In the genomic region with DNA sequence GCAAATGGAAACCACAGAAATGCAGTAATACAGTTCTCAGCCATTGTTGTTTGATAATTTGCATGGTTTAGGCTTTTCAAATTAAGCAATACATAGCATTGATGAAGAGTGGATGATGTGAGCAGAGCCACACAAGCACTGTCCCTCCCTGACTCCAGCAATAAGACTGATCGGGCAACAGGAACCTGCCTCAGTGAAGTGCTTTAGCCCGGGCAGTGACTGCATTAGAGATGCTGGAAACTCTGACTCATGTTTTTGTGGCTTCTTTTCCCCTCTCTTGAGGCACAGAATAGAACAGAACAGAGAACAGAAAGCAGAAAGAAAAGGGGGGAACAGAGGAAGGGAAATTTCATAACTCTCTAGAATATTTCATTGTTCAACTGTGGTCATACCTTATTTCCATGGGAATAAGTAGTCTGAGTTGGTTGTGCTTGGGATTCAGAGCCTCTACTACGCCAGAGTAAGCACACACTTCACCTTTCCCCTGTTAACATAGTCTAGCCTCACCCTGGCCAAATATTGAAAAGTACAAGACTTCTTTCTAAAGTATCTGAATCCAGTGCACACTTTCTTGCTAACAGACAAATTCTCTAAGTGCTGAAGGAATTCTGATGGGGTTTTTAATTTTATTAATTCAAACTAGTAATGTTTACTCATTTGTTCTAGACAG, we compare ENCODE assay signal across 8 cellular contexts.
DNase-seq lines count a peak whose midpoint lies in the region; ATAC-seq, FAIRE-seq and TF ChIP-seq lines count a peak whose summit lies in the region.

No MANE protein-coding gene starts in this region.

- CTCF ChIA-PET in HepG2 (lab: Yijun Ruan, JAX; ENCODE audit: low intra/inter-chr PET ratio, low total read pairs) = no interaction called here

- no peak overlapping the region for H3K4me2 ChIP-seq in HepG2 (ENCODE audit: low read depth, low read length)

- TF ChIP-seq POLR2A in HepG2 (IDR thresholded peaks at IDR 0.05; ENCODE audit: insufficient read depth in 1 of 2, low read depth in 2 of 2, low read length in 2 of 2) (no peak), NB4 (IDR thresholded peaks at IDR 0.05; ENCODE audit: extremely low read depth, insufficient read length) (no peak)

- ATAC-seq in HepG2 (no peak), HG02623 (IDR thresholded peaks at IDR 0.05; ENCODE audit: unreplicated experiment) (peak; percentile 98)

- no peaks in the 10 kb centered on the region for H3K27me3 ChIP-seq in liver (ENCODE audit: control insufficient read depth in 4 of 4, insufficient read depth in 4 of 4, low read length in 3 of 4)
- H3K27me3 ChIP-seq in HepG2 (ENCODE audit: control insufficient read depth in 1 of 2, insufficient read depth in 2 of 2, low read length in 2 of 2) = no peaks in the 10 kb centered on the region

- BruUV-seq in HepG2 (replicated peaks; lab: Mats Ljungman, UMichigan) = no TSS peak

- no peak for FAIRE-seq in HepG2 (lab: Jason Lieb, UNC)

- H3K4me3 ChIP-seq in liver (ENCODE audit: low read depth in 1 of 3, low read length in 3 of 3) (no peak overlapping the region), HepG2 (replicated peaks in 1 of 3; ENCODE audit: insufficient read depth in 1 of 3, low read depth in 2 of 3, low read length in 3 of 3) (no peak overlapping the region), NB4 (ENCODE audit: low read depth, low read length) (no peak overlapping the region), choroid plexus epithelial cell (ENCODE audit: low read depth, low read length) (no peak overlapping the region)

- H3K9ac ChIP-seq in liver (ENCODE audit: low read depth in 1 of 2, low read length in 2 of 2) (no peak overlapping the region), HepG2 (ENCODE audit: insufficient read depth, low read depth, low read length) (no peak overlapping the region)

- peak; percentile 5 to 22 for TF ChIP-seq RAD21 in liver (IDR thresholded peaks at IDR 0.05)
- no peak for TF ChIP-seq RAD21 in HepG2 (CRISPR knock-in tag; IDR thresholded peaks at IDR 0.05)

- H3K4me1 ChIP-seq in liver (ENCODE audit: control insufficient read depth in 4 of 4, insufficient read depth in 4 of 4, low read length in 3 of 4) (no peaks in the 10 kb centered on the region), HepG2 (ENCODE audit: insufficient read depth, low read length) (no peaks in the 10 kb centered on the region)

- no peak for DNase-seq in HepG2 (ENCODE audit: low spot score)
- DNase-seq in NB4 (ENCODE audit: low read depth) = peak; percentile 94
- DNase-seq in choroid plexus epithelial cell (ENCODE audit: low read depth) = peak; percentile 94
- peak; percentile 88 for DNase-seq in myocyte (ENCODE audit: low read depth)
- DNase-seq in stimulated activated naive CD4-positive, alpha-beta T cell treated with Interleukin-2 at 50 U/mL for 16 hours (lab: John Stamatoyannopoulos, UW) = no peak
- DNase-seq in activated T-cell treated with anti-CD3 and anti-CD28 coated beads for 4 hours = no peak

- H3K36me3 ChIP-seq in liver (ENCODE audit: control insufficient read depth in 4 of 4, insufficient read depth in 3 of 4, low read depth in 1 of 4, low read length in 3 of 4) = peaks cover 0 to 2% (median 0%) of the 10 kb centered on the region in 4 donors
- H3K36me3 ChIP-seq in HepG2 (replicated peaks in 1 of 2; ENCODE audit: control insufficient read depth in 1 of 2, insufficient read depth in 2 of 2, low read length in 2 of 2) = no peaks in the 10 kb centered on the region

- H3K79me2 ChIP-seq in HepG2 (ENCODE audit: insufficient read depth, low read length) = no peaks in the 10 kb centered on the region

- 53% methylated on average over 3 of the region's 3 CpGs for WGBS in liver
- WGBS in HepG2 (ENCODE audit: low lambda C conversion rate) = 38% methylated on average over 3 of the region's 3 CpGs

- intact Hi-C loops in HepG2 (cut with micrococcal nuclease; ENCODE audit: unreplicated experiment) = no loop called here

- H3K9me3 ChIP-seq in liver (ENCODE audit: control insufficient read depth in 4 of 4, low read length in 3 of 4) = no peaks in the 10 kb centered on the region
- H3K9me3 ChIP-seq in HepG2 (ENCODE audit: low read length) = no peaks in the 10 kb centered on the region

- no peak for TF ChIP-seq EP300 in HepG2 (IDR thresholded peaks at IDR 0.05; ENCODE audit: low read depth in 2 of 2, low read length in 2 of 2)
- no peak for TF ChIP-seq EP300 in HepG2 (CRISPR knock-in tag; IDR thresholded peaks at IDR 0.05; ENCODE audit: borderline replicate concordance)

- TF ChIP-seq CTCF in liver (IDR thresholded peaks at IDR 0.05; ENCODE audit: low read depth, low read length, missing input control) = no peak
- no peak for TF ChIP-seq CTCF in HepG2 (CRISPR knock-in tag; IDR thresholded peaks at IDR 0.05)
- no peak for TF ChIP-seq CTCF in NB4 (IDR thresholded peaks at IDR 0.05; ENCODE audit: low read depth, low read length)
- TF ChIP-seq CTCF in choroid plexus epithelial cell (conservative IDR thresholded peaks at IDR 0.05; ENCODE audit: low read depth, low read length) = no peak

- no peak overlapping the region for H2AFZ ChIP-seq in HepG2 (ENCODE audit: low read length)

- in situ Hi-C loops in HepG2 (cut with HindIII; ENCODE audit: extremely low pct_ligation_motif_present, low pct_unique_long_range_greater_than_20kb) = no loop called here

- H4K20me1 ChIP-seq in HepG2 (ENCODE audit: insufficient read depth, low read length) = no peaks in the 10 kb centered on the region

- POLR2A ChIA-PET in HepG2 (lab: Yijun Ruan, JAX) = no interaction called here

- H3K27ac ChIP-seq in liver (ENCODE audit: low read depth in 1 of 2, low read length in 2 of 2) (no peak overlapping the region), HepG2 (ENCODE audit: extremely low read length, insufficient read depth, low read length) (no peak overlapping the region)

TF ChIP-seq in liver, 16 proteins besides CTCF, POLR2A, EP300 and RAD21:
- TF ChIP-seq JUND (IDR thresholded peaks at IDR 0.05) (peak; percentile 52 to 72), GABPA (IDR thresholded peaks at IDR 0.05 in 1 of 2, conservative IDR thresholded peaks at IDR 0.05 in 1 of 2) (no peak), HNF4A (conservative IDR thresholded peaks at IDR 0.05) (no peak)

TF ChIP-seq in HepG2, 621 proteins besides CTCF, POLR2A, EP300 and RAD21:
- TF ChIP-seq, protein P1, sequence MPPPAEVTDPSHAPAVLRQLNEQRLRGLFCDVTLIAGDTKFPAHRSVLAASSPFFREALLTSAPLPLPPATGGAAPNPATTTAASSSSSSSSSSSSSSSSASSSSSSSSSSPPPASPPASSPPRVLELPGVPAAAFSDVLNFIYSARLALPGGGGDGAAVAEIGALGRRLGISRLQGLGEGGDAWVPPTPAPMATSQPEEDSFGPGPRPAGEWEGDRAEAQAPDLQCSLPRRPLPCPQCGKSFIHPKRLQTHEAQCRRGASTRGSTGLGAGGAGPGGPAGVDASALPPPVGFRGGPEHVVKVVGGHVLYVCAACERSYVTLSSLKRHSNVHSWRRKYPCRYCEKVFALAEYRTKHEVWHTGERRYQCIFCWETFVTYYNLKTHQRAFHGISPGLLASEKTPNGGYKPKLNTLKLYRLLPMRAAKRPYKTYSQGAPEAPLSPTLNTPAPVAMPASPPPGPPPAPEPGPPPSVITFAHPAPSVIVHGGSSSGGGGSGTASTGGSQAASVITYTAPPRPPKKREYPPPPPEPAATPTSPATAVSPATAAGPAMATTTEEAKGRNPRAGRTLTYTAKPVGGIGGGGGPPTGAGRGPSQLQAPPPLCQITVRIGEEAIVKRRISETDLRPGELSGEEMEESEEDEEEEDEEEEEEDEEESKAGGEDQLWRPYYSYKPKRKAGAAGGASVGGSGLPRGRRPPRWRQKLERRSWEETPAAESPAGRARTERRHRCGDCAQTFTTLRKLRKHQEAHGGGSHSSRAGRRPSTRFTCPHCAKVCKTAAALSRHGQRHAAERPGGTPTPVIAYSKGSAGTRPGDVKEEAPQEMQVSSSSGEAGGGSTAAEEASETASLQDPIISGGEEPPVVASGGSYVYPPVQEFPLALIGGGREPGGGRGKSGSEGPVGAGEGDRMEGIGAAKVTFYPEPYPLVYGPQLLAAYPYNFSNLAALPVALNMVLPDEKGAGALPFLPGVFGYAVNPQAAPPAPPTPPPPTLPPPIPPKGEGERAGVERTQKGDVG (CRISPR knock-in tag; IDR thresholded peaks at IDR 0.05; ENCODE audit: borderline replicate concordance) = no peak
- no peak for TF ChIP-seq ZNF296 (CRISPR knock-in tag; conservative IDR thresholded peaks at IDR 0.05)
- no peak for TF ChIP-seq ZNF724P (CRISPR knock-in tag; IDR thresholded peaks at IDR 0.05; ENCODE audit: borderline replicate concordance)
- TF ChIP-seq KDM5A (IDR thresholded peaks at IDR 0.05; ENCODE audit: borderline replicate concordance, low read length) = no peak
- TF ChIP-seq GATAD2A (CRISPR knock-in tag; IDR thresholded peaks at IDR 0.05) = no peak
- no peak for TF ChIP-seq DR1 (CRISPR knock-in tag; IDR thresholded peaks at IDR 0.05)
- TF ChIP-seq MED13 (CRISPR knock-in tag; IDR thresholded peaks at IDR 0.05) = no peak
- TF ChIP-seq REL (CRISPR knock-in tag; conservative IDR thresholded peaks at IDR 0.05) = no peak
- TF ChIP-seq SCMH1 (CRISPR knock-in tag; IDR thresholded peaks at IDR 0.05; ENCODE audit: borderline replicate concordance) = no peak
- TF ChIP-seq ZNF232 (CRISPR knock-in tag; IDR thresholded peaks at IDR 0.05; ENCODE audit: borderline replicate concordance) = no peak

Comparison
In these comparisons a context has a peak if more than half of its experiments do, and no peak if none do; other contexts are left out.
1. DNase-seq: peak in NB4 (single experiment), choroid plexus epithelial cell (single experiment) and myocyte (single experiment); none in HepG2 (single experiment), stimulated activated naive CD4-positive, alpha-beta T cell treated with Interleukin-2 at 50 U/mL for 16 hours (single experiment) and activated T-cell treated with anti-CD3 and anti-CD28 coated beads for 4 hours (single experiment).